ENCODE assay signal across 1 cellular context in genomic region chr9:5566054-5566618, GRCh38.
TF ChIP-seq lines count a peak whose summit lies in the region.

No MANE protein-coding gene starts in this region.

TF ChIP-seq in GM12878, 131 proteins besides CTCF, POLR2A, EP300 and RAD21 (continued from another document):
- peak; percentile 76 for TF ChIP-seq SKIL (IDR thresholded peaks at IDR 0.05; ENCODE audit: low read depth, poor library complexity, severe bottlenecking)
- TF ChIP-seq SMARCA5 (IDR thresholded peaks at IDR 0.05) = peak; percentile 60; the same call in 1 of the 2 replicates
- no peak for TF ChIP-seq ZBTB40 (IDR thresholded peaks at IDR 0.05; ENCODE audit: borderline replicate concordance)
- TF ChIP-seq ESRRA (IDR thresholded peaks at IDR 0.05; ENCODE audit: low read length) = no peak
- no peak for TF ChIP-seq CBX3 (IDR thresholded peaks at IDR 0.05; ENCODE audit: borderline replicate concordance, low read depth)
- TF ChIP-seq ZNF217 (IDR thresholded peaks at IDR 0.05) = peak; percentile 64; the same call in 1 of the 2 replicates
- TF ChIP-seq PAX8 (IDR thresholded peaks at IDR 0.05) = peak; percentile 84
- TF ChIP-seq E2F4 (IDR thresholded peaks at IDR 0.05; ENCODE audit: low read depth, low read length) = no peak
- no peak for TF ChIP-seq RCOR1 (conservative IDR thresholded peaks at IDR 0.05; ENCODE audit: low read depth, low read length)
- no peak for TF ChIP-seq BCLAF1 (IDR thresholded peaks at IDR 0.05)
- peak; percentile 89 for TF ChIP-seq PAX5 (IDR thresholded peaks at IDR 0.05; ENCODE audit: borderline replicate concordance, low read depth, low read length)
- no peak for TF ChIP-seq TARDBP (IDR thresholded peaks at IDR 0.05; ENCODE audit: borderline replicate concordance)
- peak; percentile 86; the same call in 1 of the 2 replicates for TF ChIP-seq GATAD2B (conservative IDR thresholded peaks at IDR 0.05; ENCODE audit: low read depth)
- TF ChIP-seq IKZF1 (conservative IDR thresholded peaks at IDR 0.05) = peak; percentile 82
- peak; percentile 76 for TF ChIP-seq ATF7 (IDR thresholded peaks at IDR 0.05; ENCODE audit: low read depth)
- no peak for TF ChIP-seq NFYA (IDR thresholded peaks at IDR 0.05; ENCODE audit: borderline replicate concordance, low read depth, low read length)
- TF ChIP-seq HDAC2 (IDR thresholded peaks at IDR 0.05) = no peak
- no peak for TF ChIP-seq JUND (IDR thresholded peaks at IDR 0.05; ENCODE audit: low read depth, low read length)
- peak; percentile 63 for TF ChIP-seq RUNX3 (IDR thresholded peaks at IDR 0.05; ENCODE audit: low read length)
- TF ChIP-seq ZNF384 (IDR thresholded peaks at IDR 0.05; ENCODE audit: borderline replicate concordance, low read depth, low read length) = no peak
- TF ChIP-seq CREM (IDR thresholded peaks at IDR 0.05; ENCODE audit: low read depth) = 0 out of 2 replicates have a peak, but pooled peaks have one; percentile 25
- peak; percentile 93 for TF ChIP-seq MLLT1 (IDR thresholded peaks at IDR 0.05)
- peak; percentile 87 for TF ChIP-seq PRDM15 (CRISPR knock-in tag; IDR thresholded peaks at IDR 0.05)
- peak; percentile 67 for TF ChIP-seq EED (IDR thresholded peaks at IDR 0.05; ENCODE audit: low read depth)
- no peak for TF ChIP-seq EZH2 (IDR thresholded peaks at IDR 0.05; ENCODE audit: borderline replicate concordance, control insufficient read depth, low read depth, low read length)
- TF ChIP-seq HCFC1 (IDR thresholded peaks at IDR 0.05; ENCODE audit: low read length) = no peak
- TF ChIP-seq, protein P1, sequence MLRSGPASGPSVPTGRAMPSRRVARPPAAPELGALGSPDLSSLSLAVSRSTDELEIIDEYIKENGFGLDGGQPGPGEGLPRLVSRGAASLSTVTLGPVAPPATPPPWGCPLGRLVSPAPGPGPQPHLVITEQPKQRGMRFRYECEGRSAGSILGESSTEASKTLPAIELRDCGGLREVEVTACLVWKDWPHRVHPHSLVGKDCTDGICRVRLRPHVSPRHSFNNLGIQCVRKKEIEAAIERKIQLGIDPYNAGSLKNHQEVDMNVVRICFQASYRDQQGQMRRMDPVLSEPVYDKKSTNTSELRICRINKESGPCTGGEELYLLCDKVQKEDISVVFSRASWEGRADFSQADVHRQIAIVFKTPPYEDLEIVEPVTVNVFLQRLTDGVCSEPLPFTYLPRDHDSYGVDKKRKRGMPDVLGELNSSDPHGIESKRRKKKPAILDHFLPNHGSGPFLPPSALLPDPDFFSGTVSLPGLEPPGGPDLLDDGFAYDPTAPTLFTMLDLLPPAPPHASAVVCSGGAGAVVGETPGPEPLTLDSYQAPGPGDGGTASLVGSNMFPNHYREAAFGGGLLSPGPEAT (IDR thresholded peaks at IDR 0.05; ENCODE audit: low read depth) = peak; percentile 80; the same call in 1 of the 2 replicates
- TF ChIP-seq EGR1 (IDR thresholded peaks at IDR 0.05; ENCODE audit: borderline replicate concordance in 1 of 2, low read depth in 2 of 2, low read length in 2 of 2) = no peak
- TF ChIP-seq BHLHE40 (IDR thresholded peaks at IDR 0.05; ENCODE audit: borderline replicate concordance in 1 of 2, low read depth in 2 of 2, low read length in 1 of 2) = peak; percentile 71 to 85; a peak in 3 of 4 replicates
- TF ChIP-seq, protein P2, sequence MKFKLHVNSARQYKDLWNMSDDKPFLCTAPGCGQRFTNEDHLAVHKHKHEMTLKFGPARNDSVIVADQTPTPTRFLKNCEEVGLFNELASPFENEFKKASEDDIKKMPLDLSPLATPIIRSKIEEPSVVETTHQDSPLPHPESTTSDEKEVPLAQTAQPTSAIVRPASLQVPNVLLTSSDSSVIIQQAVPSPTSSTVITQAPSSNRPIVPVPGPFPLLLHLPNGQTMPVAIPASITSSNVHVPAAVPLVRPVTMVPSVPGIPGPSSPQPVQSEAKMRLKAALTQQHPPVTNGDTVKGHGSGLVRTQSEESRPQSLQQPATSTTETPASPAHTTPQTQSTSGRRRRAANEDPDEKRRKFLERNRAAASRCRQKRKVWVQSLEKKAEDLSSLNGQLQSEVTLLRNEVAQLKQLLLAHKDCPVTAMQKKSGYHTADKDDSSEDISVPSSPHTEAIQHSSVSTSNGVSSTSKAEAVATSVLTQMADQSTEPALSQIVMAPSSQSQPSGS (IDR thresholded peaks at IDR 0.05; ENCODE audit: low read length) = peak; percentile 80
- no peak for TF ChIP-seq POLR2AphosphoS2 (IDR thresholded peaks at IDR 0.05; ENCODE audit: low read depth, low read length)
- TF ChIP-seq TCF7 (IDR thresholded peaks at IDR 0.05; ENCODE audit: borderline replicate concordance) = no peak
- 0 out of 2 replicates have a peak, but pooled peaks have one; percentile 21 for TF ChIP-seq PML (IDR thresholded peaks at IDR 0.05; ENCODE audit: low read length)
- no peak; the same call in 1 of the 2 replicates for TF ChIP-seq MTA3 (IDR thresholded peaks at IDR 0.05; ENCODE audit: borderline replicate concordance, low read length)
TF ChIP-seq in GM12878: peak in this region for 35.
